Comparison of ENCODE assay signal across 1 cellular context in the genomic region with DNA sequence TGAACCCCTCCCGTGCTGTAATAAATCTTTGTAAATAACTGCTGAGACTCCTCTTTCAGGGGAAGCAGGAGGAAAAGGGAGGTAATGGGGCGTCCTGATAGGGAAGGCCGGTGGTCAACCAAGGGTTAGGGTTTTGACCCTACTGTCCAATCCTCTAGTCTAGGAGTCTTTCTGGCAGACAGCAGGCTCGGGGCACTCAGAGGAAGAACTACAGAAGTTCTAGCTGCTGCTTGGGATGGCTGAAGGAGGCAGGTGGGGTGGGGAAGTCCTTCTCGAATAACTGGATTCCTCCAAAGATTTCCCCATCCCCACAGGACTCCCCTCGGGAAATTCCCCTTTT.
A peak's percentile ranks its signal among the peaks of the same experiment; 100 is the strongest.
TF ChIP-seq lines count a peak whose summit lies in the region.

No MANE protein-coding gene starts in this region.

TF ChIP-seq in K562, 482 proteins besides CTCF, POLR2A, EP300 and RAD21:
- peak; percentile 38 to 49; a peak in 2 of 4 replicates for TF ChIP-seq KDM1A (IDR thresholded peaks at IDR 0.05)
- TF ChIP-seq RB1 (IDR thresholded peaks at IDR 0.05; ENCODE audit: low read depth) = no peak
TF ChIP-seq in K562: peak in this region for 1.
